ENCODE assay signal across 19 cellular contexts in the genomic region with DNA sequence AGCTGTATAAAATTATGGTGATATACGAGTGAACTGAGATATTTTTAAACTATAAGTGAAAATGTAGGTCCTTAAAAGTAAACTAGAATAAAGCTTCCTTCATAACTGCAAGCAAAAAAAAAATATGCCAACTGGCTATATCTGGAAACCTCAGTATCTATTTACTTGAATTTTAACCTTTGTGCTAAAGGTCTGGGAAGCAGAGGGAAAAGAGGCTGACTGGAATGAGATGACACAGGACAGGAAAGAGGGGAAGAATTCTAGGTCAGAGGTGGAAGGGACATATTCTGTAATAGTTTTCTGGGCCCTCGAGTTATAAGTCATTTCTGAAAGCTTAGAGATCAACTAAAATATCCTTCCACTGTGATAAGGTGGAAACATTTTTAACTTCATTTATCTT. TPM values are rescaled to one million over a fixed set of nuclear protein-coding genes. Genes with fewer than 3 reads are reported as not detected.
DNase-seq lines count a peak whose midpoint lies in the region; ATAC-seq, FAIRE-seq and TF ChIP-seq lines count a peak whose summit lies in the region.
"Had no signal": no experiment of that assay in that cellular context is flagged by ENCODE, and none has a peak within 500 bp of the region (broad histone marks: within the 10 kb centered on the region; RNA-seq: fewer than 3 reads in every experiment).

No MANE protein-coding gene starts in this region.

- TF ChIP-seq CTCF in nephron progenitor cell (IDR thresholded peaks at IDR 0.05): no peak
- TF ChIP-seq CTCF in left lung (IDR thresholded peaks at IDR 0.05): no peak

- H3K4me3 Mint-ChIP-seq in nephron progenitor cell: no peak overlapping the region
- H3K4me3 Mint-ChIP-seq in CD4-positive, alpha-beta memory T cell: no peak overlapping the region
- H3K4me3 Mint-ChIP-seq in activated naive CD4-positive, alpha-beta T cell treated with anti-CD3 and anti-CD28 coated beads, Interleukin-2, amount 10 ng/mL, durations not matched to agents 7 days and 5 days: no peak overlapping the region
- H3K4me3 Mint-ChIP-seq: CD4-positive, CD25-positive, alpha-beta regulatory T cell had no signal

- H3K4me1 ChIP-seq in left lung: no peaks in the 10 kb centered on the region
- H3K4me1 ChIP-seq in CD4-positive, alpha-beta memory T cell (ENCODE audit: insufficient read depth, low read length): no peaks in the 10 kb centered on the region

- no peaks in the 10 kb centered on the region for H3K36me3 ChIP-seq in left lung
- H3K36me3 ChIP-seq in CD4-positive, alpha-beta memory T cell (ENCODE audit: insufficient read depth, low read length): no peaks in the 10 kb centered on the region

- DNase-seq in GM18507 (ENCODE audit: extremely low spot score, insufficient read length, low read depth) (no peak), amniotic epithelial cell (ENCODE audit: low read depth) (peak; percentile 51), nephron progenitor cell (no peak), left lung (no peak), NCI-H128 (lab: John Stamatoyannopoulos, UW; ENCODE audit: unreplicated experiment) (no peak)
- DNase-seq in CD4-positive, alpha-beta memory T cell: no peak
- DNase-seq in activated naive CD4-positive, alpha-beta T cell treated with anti-CD3 and anti-CD28 coated beads, Interleukin-2, amount 10 ng/mL, durations not matched to agents 7 days and 5 days: no peak
- DNase-seq: AML-193; Calu3; CD4-positive, CD25-positive, alpha-beta regulatory T cell; GOT3; Karpas-422; NCI-H1417; NCI-H1930; NCI-H524; SIG-M5 had no signal

- FAIRE-seq in GM18507 (lab: Jason Lieb, UNC): peak; percentile 33
- peak; percentile 77 for FAIRE-seq in islet of Langerhans (lab: Jason Lieb, UNC)
- FAIRE-seq: GM12891, RCC 7860 had no signal

- H3K27me3 ChIP-seq in left lung: no peaks in the 10 kb centered on the region
- no peaks in the 10 kb centered on the region for H3K27me3 ChIP-seq in CD4-positive, alpha-beta memory T cell (ENCODE audit: insufficient read depth, low read length)

- H3K27ac ChIP-seq in left lung: no peak overlapping the region
- no peak overlapping the region for H3K27ac ChIP-seq in CD4-positive, alpha-beta memory T cell (ENCODE audit: low read depth, low read length)

- peak overlapping the region; percentile 80 for H3K27ac Mint-ChIP-seq in nephron progenitor cell
- peak overlapping the region in 2 of 7 donors; percentile 37 to 43 for H3K27ac Mint-ChIP-seq in CD4-positive, alpha-beta memory T cell
- H3K27ac Mint-ChIP-seq in activated naive CD4-positive, alpha-beta T cell treated with anti-CD3 and anti-CD28 coated beads, Interleukin-2, amount 10 ng/mL, durations not matched to agents 7 days and 5 days: no peak overlapping the region
- H3K27ac Mint-ChIP-seq: CD4-positive, CD25-positive, alpha-beta regulatory T cell had no signal

- CTCF ChIA-PET in CD4-positive, alpha-beta memory T cell (lab: Charles Lee; ENCODE audit: partially characterized antibody): no interaction called here
- CTCF ChIA-PET in activated naive CD4-positive, alpha-beta T cell treated with anti-CD3 and anti-CD28 coated beads, Interleukin-2, amount 10 ng/mL, durations not matched to agents 7 days and 5 days (lab: Charles Lee): no interaction called here

- intact Hi-C loops in left lung (cut with DNase I): no loop called here
- intact Hi-C loops in CD4-positive, alpha-beta memory T cell (cut with micrococcal nuclease): no loop called here

- POLR2A ChIA-PET in CD4-positive, alpha-beta memory T cell (lab: Charles Lee; ENCODE audit: partially characterized antibody): interaction anchor here (0.6 kb wide), 1 partner anchor 370 kb away, joined by 3 read pairs; no protein-coding TSS in a partner anchor

- peaks cover 16% of the 10 kb centered on the region for H3K4me1 Mint-ChIP-seq in nephron progenitor cell
- H3K4me1 Mint-ChIP-seq in CD4-positive, alpha-beta memory T cell: no peaks in the 10 kb centered on the region
- peaks cover 2% of the 10 kb centered on the region for H3K4me1 Mint-ChIP-seq in activated naive CD4-positive, alpha-beta T cell treated with anti-CD3 and anti-CD28 coated beads, Interleukin-2, amount 10 ng/mL, durations not matched to agents 7 days and 5 days

- peaks cover 13% of the 10 kb centered on the region for H3K36me3 Mint-ChIP-seq in nephron progenitor cell (ENCODE audit: low read depth)
- H3K36me3 Mint-ChIP-seq in CD4-positive, alpha-beta memory T cell: peaks cover 0 to 9% of the 10 kb centered on the region in 2 donors
- H3K36me3 Mint-ChIP-seq in activated naive CD4-positive, alpha-beta T cell treated with anti-CD3 and anti-CD28 coated beads, Interleukin-2, amount 10 ng/mL, durations not matched to agents 7 days and 5 days: no peaks in the 10 kb centered on the region

- H3K9me3 Mint-ChIP-seq in nephron progenitor cell: no peaks in the 10 kb centered on the region
- H3K9me3 Mint-ChIP-seq in CD4-positive, alpha-beta memory T cell: no peaks in the 10 kb centered on the region
- H3K9me3 Mint-ChIP-seq in activated naive CD4-positive, alpha-beta T cell treated with anti-CD3 and anti-CD28 coated beads, Interleukin-2, amount 10 ng/mL, durations not matched to agents 7 days and 5 days: no peaks in the 10 kb centered on the region

- H3K9me3 ChIP-seq in left lung: no peaks in the 10 kb centered on the region
- no peaks in the 10 kb centered on the region for H3K9me3 ChIP-seq in CD4-positive, alpha-beta memory T cell (ENCODE audit: control insufficient read depth in 1 of 2, low read length in 2 of 2)

- H3K4me3 ChIP-seq in left lung: no peak overlapping the region
- no peak overlapping the region for H3K4me3 ChIP-seq in CD4-positive, alpha-beta memory T cell (ENCODE audit: low read length in 2 of 2)

- ATAC-seq in left lung: no peak

- H3K27me3 Mint-ChIP-seq in nephron progenitor cell (ENCODE audit: low read depth, poor library complexity): no peaks in the 10 kb centered on the region
- peaks cover 0 to 1% of the 10 kb centered on the region in 2 donors for H3K27me3 Mint-ChIP-seq in CD4-positive, alpha-beta memory T cell
- H3K27me3 Mint-ChIP-seq in activated naive CD4-positive, alpha-beta T cell treated with anti-CD3 and anti-CD28 coated beads, Interleukin-2, amount 10 ng/mL, durations not matched to agents 7 days and 5 days: no peaks in the 10 kb centered on the region
- H3K27me3 Mint-ChIP-seq: CD4-positive, CD25-positive, alpha-beta regulatory T cell had no signal

RNA-seq across cellular contexts. Expression of gene AIG1, which starts 46.8 kb away (rescaled TPM):
- total RNA-seq in left lung: 10 to 100 TPM; 35.2 to 40.4 TPM
- 10 to 100 TPM in 1 of 2 experiments, 1 to 10 TPM in 1; 9.6 to 10.2 TPM for total RNA-seq in CD4-positive, alpha-beta memory T cell
- 10 to 100 TPM; 20.3 to 21.5 TPM for polyA plus RNA-seq in CD4-positive, alpha-beta memory T cell
